Comparison of ENCODE assay signal across 24 cellular contexts in genomic region chr5:41325074-41325473, GRCh38.
"Had no signal": no experiment of that assay in that cellular context is flagged by ENCODE, and none has a peak within 500 bp of the region (broad histone marks: within the 10 kb centered on the region; RNA-seq: fewer than 3 reads in every experiment).

No MANE protein-coding gene starts in this region.

- H3K27me3 ChIP-seq: adrenal gland, body of pancreas, breast epithelium, MG63 had no signal

- FAIRE-seq: astrocyte, TTC549 had no signal

- H3K9me3 ChIP-seq: adrenal gland, body of pancreas, breast epithelium, MG63 had no signal

- H3K4me1 ChIP-seq: adrenal gland, body of pancreas, breast epithelium had no signal

- H3K4me3 ChIP-seq: adrenal gland, body of pancreas, breast epithelium, MG63 had no signal

- H3K27ac ChIP-seq: adrenal gland, body of pancreas, breast epithelium had no signal

- H3K36me3 ChIP-seq: adrenal gland, breast epithelium, MG63 had no signal

- DNase-seq: activated CD4-positive, alpha-beta T cell treated with anti-CD3 and anti-CD28 coated beads, Interleukin-2, amount 10 ng/mL, durations not matched to agents 24 days and 14 days; activated CD4-positive, alpha-beta T cell treated with anti-CD3 and anti-CD28 coated beads, Interleukin-2, amount 50 U/mL, for 4 hours; activated CD8-positive, alpha-beta T cell treated with anti-CD3 and anti-CD28 coated beads for 36 hours; activated gamma-delta T cell; activated naive CD4-positive, alpha-beta T cell treated with Interleukin-2 at 50 U/mL for 16 hours; activated naive CD8-positive, alpha-beta T cell treated with anti-CD3 and anti-CD28 coated beads, Interleukin-2, amount 10 ng/mL, durations not matched to agents 7 days and 5 days; activated T-cell treated with anti-CD3 and anti-CD28 coated beads, Interleukin-2, amount 50 U/mL, for 1 hour; adrenal gland; body of pancreas; Kasumi-1; KG1; MG63; NCI-H1048; NCI-H1105 treated with DMSO at 0.1 percent for 48 hours; NCI-H1436; NCI-H1694; NCI-H2029; NCI-H345; NCI-H524 treated with DMSO at 0.1 percent for 48 hours; NK-92 treated with Interleukin-12 subunit alpha and Interleukin-12 subunit beta, amount 100 ng/mL, for 24 hours; Right ventricle myocardium superior had no signal
